In the genomic region with DNA sequence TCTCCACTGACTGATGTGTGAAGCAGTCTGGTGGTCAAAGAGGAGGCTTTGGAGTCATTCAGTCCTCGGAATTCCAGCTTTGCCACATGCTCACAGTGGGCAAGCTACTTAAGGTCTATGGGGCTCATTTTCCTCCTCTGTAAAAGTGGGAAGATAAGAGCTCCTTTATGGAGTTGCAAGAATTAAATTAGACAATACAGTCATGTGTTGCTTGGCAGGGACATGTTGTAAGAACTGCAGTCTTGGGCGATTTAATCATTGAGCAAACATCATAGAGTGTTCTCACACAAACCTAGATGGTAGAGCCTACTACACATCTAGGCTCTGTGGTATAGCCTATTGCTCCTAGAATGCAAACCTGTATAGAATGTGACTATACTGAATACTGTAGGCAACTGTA, we compare ENCODE assay signal across 34 cellular contexts.
"Had no signal": no experiment of that assay in that cellular context is flagged by ENCODE, and none has a peak within 500 bp of the region (broad histone marks: within the 10 kb centered on the region; RNA-seq: fewer than 3 reads in every experiment).

No MANE protein-coding gene starts in this region.

- DNase-seq: activated CD4-positive, alpha-beta T cell treated with anti-CD3 and anti-CD28 coated beads for 1 hour; activated CD4-positive, alpha-beta T cell treated with anti-CD3 and anti-CD28 coated beads for 48 hours; activated CD4-positive, CD25-positive, alpha-beta regulatory T cell; activated CD8-positive, alpha-beta T cell treated with anti-CD3 and anti-CD28 coated beads for 36 hours; activated effector memory CD4-positive, alpha-beta T cell treated with anti-CD3 and anti-CD28 coated beads, Interleukin-2, amount 50 U/mL, for 16 hours; activated naive CD4-positive, alpha-beta T cell; activated naive CD4-positive, alpha-beta T cell treated with anti-CD3 and anti-CD28 coated beads, Interleukin-2, amount 50 U/mL, for 16 hours; activated naive CD8-positive, alpha-beta T cell treated with anti-CD3 and anti-CD28 coated beads for 36 hours; activated T-cell treated with anti-CD3 and anti-CD28 coated beads, Interleukin-2, amount 50 U/mL, for 1 hour; activated T-cell treated with anti-CD3 and anti-CD28 coated beads, Interleukin-2, amount 50 U/mL, for 72 hours; body of pancreas; caudate nucleus; cerebellar nuclear complex; MM.1S; MV-4-11; NCI-H1092; NCI-H1417 treated with DMSO at 0.1 percent for 48 hours; NCI-H187 treated with DMSO at 0.1 percent for 48 hours; NCI-H2081; NCI-H345; NCI-H524 treated with DMSO at 0.1 percent for 48 hours; Peyer's patch; RPMI8226; SHP77 treated with DMSO at 0.1 percent for 48 hours; SW 1271; T-helper 1 cell; T-helper 2 cell; T-helper 9 cell; WERI-Rb-1 had no signal

- H3K27me3 ChIP-seq: body of pancreas, breast epithelium, Peyer's patch, SJSA1 had no signal

- ATAC-seq: activated CD8-positive, alpha-beta T cell treated with anti-CD3 and anti-CD28 coated beads for 36 hours; activated T-cell treated with anti-CD3 and anti-CD28 coated beads, Interleukin-2, amount 50 U/mL, for 72 hours; activated T-helper 17 cell treated with anti-CD3 and anti-CD28 coated beads, Interleukin-2, amount 50 U/mL, for 72 hours; body of pancreas had no signal

- H3K9me3 ChIP-seq: body of pancreas, breast epithelium, Peyer's patch, SJSA1 had no signal

- H3K4me3 ChIP-seq: body of pancreas, breast epithelium, Peyer's patch, SJSA1 had no signal

- H3K4me3 Mint-ChIP-seq: activated CD8-positive, alpha-beta T cell treated with anti-CD3 and anti-CD28 coated beads for 36 hours; activated naive CD8-positive, alpha-beta T cell treated with anti-CD3 and anti-CD28 coated beads for 36 hours; activated T-cell treated with anti-CD3 and anti-CD28 coated beads, Interleukin-2, amount 50 U/mL, for 72 hours; activated T-helper 17 cell treated with anti-CD3 and anti-CD28 coated beads, Interleukin-2, amount 50 U/mL, for 72 hours had no signal

- H3K4me1 Mint-ChIP-seq: activated naive CD8-positive, alpha-beta T cell treated with anti-CD3 and anti-CD28 coated beads for 36 hours; activated T-helper 17 cell treated with anti-CD3 and anti-CD28 coated beads, Interleukin-2, amount 50 U/mL, for 72 hours had no signal

- H3K36me3 ChIP-seq: breast epithelium, Peyer's patch, SJSA1, WERI-Rb-1 had no signal

- H3K27ac ChIP-seq: body of pancreas, breast epithelium, KMS-11, Peyer's patch, SJSA1, WERI-Rb-1 had no signal

- H3K27ac Mint-ChIP-seq: activated CD8-positive, alpha-beta T cell treated with anti-CD3 and anti-CD28 coated beads for 36 hours; activated naive CD8-positive, alpha-beta T cell treated with anti-CD3 and anti-CD28 coated beads for 36 hours; activated T-cell treated with anti-CD3 and anti-CD28 coated beads, Interleukin-2, amount 50 U/mL, for 72 hours; activated T-helper 17 cell treated with anti-CD3 and anti-CD28 coated beads, Interleukin-2, amount 50 U/mL, for 72 hours had no signal

- FAIRE-seq: astrocyte had no signal

- H3K9me3 Mint-ChIP-seq: activated T-helper 17 cell treated with anti-CD3 and anti-CD28 coated beads, Interleukin-2, amount 50 U/mL, for 72 hours had no signal

- H3K4me1 ChIP-seq: body of pancreas, breast epithelium, Peyer's patch, SJSA1 had no signal

- H3K36me3 Mint-ChIP-seq: activated naive CD8-positive, alpha-beta T cell treated with anti-CD3 and anti-CD28 coated beads for 36 hours had no signal

- H3K27me3 Mint-ChIP-seq: activated CD8-positive, alpha-beta T cell treated with anti-CD3 and anti-CD28 coated beads for 36 hours; activated T-helper 17 cell treated with anti-CD3 and anti-CD28 coated beads, Interleukin-2, amount 50 U/mL, for 72 hours had no signal
